17 cellular contexts compared by ENCODE assay signal in the genomic region with DNA sequence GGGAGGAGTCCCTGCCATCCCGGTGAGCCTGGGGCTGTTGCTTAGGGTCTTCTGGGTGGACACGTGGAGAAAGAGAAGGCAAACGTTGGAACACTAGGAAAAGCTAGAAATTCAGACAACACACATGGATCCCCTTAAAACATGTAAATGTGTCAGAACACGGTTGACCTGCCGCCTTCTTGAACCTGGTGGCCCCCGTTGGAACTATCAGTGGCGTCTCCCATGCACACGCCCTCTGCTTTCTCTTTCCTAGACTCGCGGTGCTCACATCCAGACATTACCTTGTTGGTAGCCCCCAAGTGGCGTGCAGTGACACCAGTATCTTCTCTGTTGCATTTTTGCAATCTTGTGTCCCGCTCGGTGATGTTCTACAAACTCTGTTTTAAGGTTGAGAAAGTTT. TPM values are rescaled to one million over a fixed set of nuclear protein-coding genes. Genes with fewer than 3 reads are reported as not detected.
A peak's percentile ranks its signal among the peaks of the same experiment; 100 is the strongest.
DNase-seq lines count a peak whose midpoint lies in the region; ATAC-seq, FAIRE-seq and TF ChIP-seq lines count a peak whose summit lies in the region.
"Had no signal": no experiment of that assay in that cellular context is flagged by ENCODE, and none has a peak within 500 bp of the region (broad histone marks: within the 10 kb centered on the region; RNA-seq: fewer than 3 reads in every experiment).

No MANE protein-coding gene starts in this region.

- peak; percentile 82 for FAIRE-seq in K562 (lab: Jason Lieb, UNC)
- FAIRE-seq: A549, GM12878, GM18507, H54 had no signal

- H3K9me3 ChIP-seq in BLaER1 treated with 17β-estradiol and CSF1 and Interleukin-3, amounts not matched to agents 10 nM and 100 nM (replicated peaks in 1 of 11), result no peaks in the 10 kb centered on the region
- H3K9me3 ChIP-seq in HEK293 (ENCODE audit: control insufficient read depth, insufficient read depth, low read depth, low read length), result no peaks in the 10 kb centered on the region
- no peaks in the 10 kb centered on the region for H3K9me3 ChIP-seq in K562 (replicated peaks; ENCODE audit: control insufficient read depth, insufficient read depth, low read depth, low read length)
- H3K9me3 ChIP-seq in prostate gland, result no peaks in the 10 kb centered on the region
- H3K9me3 ChIP-seq: A549, BE2C had no signal

- peak; percentile 63 to 78 (median 68) for DNase-seq in K562 (ENCODE audit: extremely low read depth in 1 of 4, low spot score in 3 of 4)
- DNase-seq in prostate gland (ENCODE audit: low spot score), result no peak
- DNase-seq: BE2C, DMS 273 treated with DMSO at 0.1 percent for 48 hours, GM23248 had no signal

- H3K27me3 ChIP-seq in BLaER1 treated with 17β-estradiol and CSF1 and Interleukin-3, amounts not matched to agents 10 nM and 100 nM, result peaks cover 0 to 8% (median 2%) of the 10 kb centered on the region in 11 experiments; a peak in 5 of 22 replicates
- H3K27me3 ChIP-seq in K562 (ENCODE audit: control insufficient read depth in 2 of 2, insufficient read depth in 2 of 2, low read length in 2 of 2), result peaks cover 46 to 58% of the 10 kb centered on the region in 2 experiments
- H3K27me3 ChIP-seq in prostate gland (replicated peaks; ENCODE audit: insufficient read depth), result no peaks in the 10 kb centered on the region
- H3K27me3 ChIP-seq: BE2C had no signal

- no peak overlapping the region for H2AFZ ChIP-seq in K562 (ENCODE audit: low read depth, low read length)
- H2AFZ ChIP-seq: GM23248 had no signal

- WGBS in K562 (ENCODE audit: insufficient coverage, low coverage, missing lambda C conversion rate), result 2% methylated on average over 13 of the region's 13 CpGs
- WGBS in prostate gland, result 87% methylated on average over 13 of the region's 13 CpGs

- intact Hi-C loops in K562 (cut with micrococcal nuclease), result loop anchor here (5.0 kb wide), 1 partner anchor 36 kb away; no protein-coding TSS in a partner anchor
- intact Hi-C loops in prostate gland (cut with DNase I), result no loop called here

- 0 out of 2 replicates have a peak, but pooled peaks have one; percentile 5 for TF ChIP-seq CTCF in 22Rv1 (IDR thresholded peaks at IDR 0.05)
- TF ChIP-seq CTCF in HEK293 (tag by site-specific recombination; IDR thresholded peaks at IDR 0.05), result no peak
- peak in 2 of 3 experiments; percentile 3 to 64; a peak in 2 of 6 replicates for TF ChIP-seq CTCF in K562 (IDR thresholded peaks at IDR 0.05 in 2 of 3, conservative IDR thresholded peaks at IDR 0.05 in 1 of 3; ENCODE audit: insufficient read depth in 2 of 3, low read depth in 1 of 3, low read length in 3 of 3)
- TF ChIP-seq CTCF in prostate gland (IDR thresholded peaks at IDR 0.05), result no peak

- H4K20me1 ChIP-seq in BLaER1 treated with 17β-estradiol and CSF1 and Interleukin-3, amounts not matched to agents 10 nM and 100 nM, result no peaks in the 10 kb centered on the region
- H4K20me1 ChIP-seq in K562 (replicated peaks; ENCODE audit: control insufficient read depth, insufficient read depth, low read length), result peaks cover 13% of the 10 kb centered on the region; the same call in 1 of the 2 replicates

- peaks cover 0 to 12% (median 0%) of the 10 kb centered on the region in 11 experiments; a peak in 6 of 22 replicates for H3K36me3 ChIP-seq in BLaER1 treated with 17β-estradiol and CSF1 and Interleukin-3, amounts not matched to agents 10 nM and 100 nM
- H3K36me3 ChIP-seq in HEK293 (ENCODE audit: control insufficient read depth in 2 of 2, insufficient read depth in 1 of 2, low read length in 2 of 2), result no peaks in the 10 kb centered on the region
- peaks cover 5% of the 10 kb centered on the region; the same call in 1 of the 3 replicates for H3K36me3 ChIP-seq in K562 (ENCODE audit: control insufficient read depth, insufficient read depth, low read length)
- H3K36me3 ChIP-seq in prostate gland, result no peaks in the 10 kb centered on the region
- H3K36me3 ChIP-seq: BE2C had no signal

- POLR2A ChIA-PET in HEK293 (lab: Yijun Ruan, JAX), result no interaction called here
- POLR2A ChIA-PET in K562 (lab: Yijun Ruan, JAX), result no interaction called here

- TF ChIP-seq EP300 in K562 (IDR thresholded peaks at IDR 0.05; ENCODE audit: low read length), result no peak

- ATAC-seq in K562, result peak; percentile 76
- ATAC-seq in GM21723 (IDR thresholded peaks at IDR 0.05; ENCODE audit: unreplicated experiment), result no peak
- ATAC-seq in HG03520 (IDR thresholded peaks at IDR 0.05; ENCODE audit: unreplicated experiment), result no peak
- ATAC-seq: GM12878 had no signal

- no peaks in the 10 kb centered on the region for H3K9me1 ChIP-seq in K562 (ENCODE audit: control insufficient read depth, insufficient read depth, low read length)

- H3K27ac ChIP-seq in 22Rv1, result no peak overlapping the region
- H3K27ac ChIP-seq in BLaER1 treated with 17β-estradiol and CSF1 and Interleukin-3, amounts not matched to agents 10 nM and 100 nM, result no peak overlapping the region
- no peak overlapping the region for H3K27ac ChIP-seq in HEK293 (ENCODE audit: extremely low read depth, low read depth, low read length)
- H3K27ac ChIP-seq in K562 (ENCODE audit: extremely low read depth, low read depth, low read length), result no peak overlapping the region
- H3K27ac ChIP-seq in prostate gland, result no peak overlapping the region
- H3K27ac ChIP-seq: A549, GM23248, HL-60, KMS-11 had no signal

- H3K4me1 ChIP-seq in BLaER1 treated with 17β-estradiol and CSF1 and Interleukin-3, amounts not matched to agents 10 nM and 100 nM, result peaks cover 41 to 78% (median 69%) of the 10 kb centered on the region in 10 experiments
- H3K4me1 ChIP-seq in HEK293 (ENCODE audit: control insufficient read depth, insufficient read depth, low read length), result no peaks in the 10 kb centered on the region
- H3K4me1 ChIP-seq in K562 (replicated peaks in 1 of 2; ENCODE audit: control insufficient read depth in 2 of 2, insufficient read depth in 2 of 2, low read length in 2 of 2), result peaks cover 9 to 35% of the 10 kb centered on the region in 2 experiments; a peak in 3 of 5 replicates
- peaks cover 6% of the 10 kb centered on the region for H3K4me1 ChIP-seq in prostate gland (replicated peaks)
- H3K4me1 ChIP-seq: A549 had no signal

- TF ChIP-seq POLR2A in K562 (conservative IDR thresholded peaks at IDR 0.05) (no peak; the same call in 1 of the 2 replicates), prostate gland (IDR thresholded peaks at IDR 0.05) (no peak)

- TF ChIP-seq RAD21 in K562 (CRISPR knock-in tag; conservative IDR thresholded peaks at IDR 0.05 in 1 of 2, IDR thresholded peaks at IDR 0.05 in 1 of 2), result no peak

- no TSS peak for BruUV-seq in K562 (replicated peaks; lab: Mats Ljungman, UMichigan)

- CTCF ChIA-PET in HEK293 (lab: Yijun Ruan, JAX) (no interaction called here), K562 (lab: Yijun Ruan, JAX; ENCODE audit: low intra/inter-chr PET ratio) (interaction anchor here (0.6 kb wide), 1 partner anchor 37 kb away, joined by 3 read pairs; no protein-coding TSS in a partner anchor)

- H3K4me3 ChIP-seq in BLaER1 treated with 17β-estradiol and CSF1 and Interleukin-3, amounts not matched to agents 10 nM and 100 nM, result no peak overlapping the region
- H3K4me3 ChIP-seq in HEK293 (ENCODE audit: low read depth, low read length), result no peak overlapping the region
- no peak overlapping the region for H3K4me3 ChIP-seq in K562
- no peak overlapping the region for H3K4me3 ChIP-seq in prostate gland
- H3K4me3 ChIP-seq: A549, GM12878, GM23248 had no signal

- H3K4me2 ChIP-seq in BLaER1 treated with 17β-estradiol and CSF1 and Interleukin-3, amounts not matched to agents 10 nM and 100 nM, result peak overlapping the region in 8 of 11 experiments; percentile 14 to 96 (median 75); a peak in 10 of 22 replicates
- no peak overlapping the region for H3K4me2 ChIP-seq in K562 (ENCODE audit: insufficient read depth, low read length)
- H3K4me2 ChIP-seq: A549, KMS-11 had no signal

- in situ Hi-C loops in K562 (cut with MboI), result no loop called here

- no peaks in the 10 kb centered on the region for H3K79me2 ChIP-seq in K562 (ENCODE audit: control insufficient read depth, insufficient read depth, low read length)

- no peak overlapping the region for H3K9ac ChIP-seq in BLaER1 treated with 17β-estradiol and CSF1 and Interleukin-3, amounts not matched to agents 10 nM and 100 nM
- no peak overlapping the region for H3K9ac ChIP-seq in K562 (ENCODE audit: insufficient read depth in 1 of 2, low read depth in 2 of 2, low read length in 2 of 2)
- H3K9ac ChIP-seq: GM23248, KMS-11 had no signal

TF ChIP-seq in K562, 482 proteins besides CTCF, POLR2A, EP300 and RAD21 (continues in another document):
- TF ChIP-seq NBN (IDR thresholded peaks at IDR 0.05; ENCODE audit: low read depth) (0 out of 2 replicates have a peak, but pooled peaks have one; percentile 29), PHF21A (IDR thresholded peaks at IDR 0.05; ENCODE audit: borderline replicate concordance, low read depth) (no peak), NONO (IDR thresholded peaks at IDR 0.05; ENCODE audit: low read depth in 2 of 2, low read length in 1 of 2) (no peak), CREB1 (IDR thresholded peaks at IDR 0.05) (no peak), CREB1 (CRISPR knock-in tag; IDR thresholded peaks at IDR 0.05) (peak; percentile 16; the same call in 1 of the 2 replicates), GABPB1 (CRISPR knock-in tag; IDR thresholded peaks at IDR 0.05) (0 out of 2 replicates have a peak, but pooled peaks have one; percentile 44)

RNA-seq across cellular contexts. Expression of a gene that starts 18.6 kb away (rescaled TPM):
- not detected in 2 replicates for total RNA-seq in K562 (2011; cell fraction: chromatin; rRNA removed; ENCODE audit: low replicate concordance)
- total RNA-seq in K562 (2011; cell fraction: nucleolus; rRNA removed), result not detected in 2 replicates
- total RNA-seq in K562 (2011; cell fraction: nucleoplasm; rRNA removed), result not detected in 2 replicates
- total RNA-seq in K562 (2014; rRNA removed) (not detected in 2 replicates), K562 (2014; rRNA removed; fragmentation: Illumina TruSeq; extraction: Trizol) (not detected in 2 replicates), K562 (2015; rRNA removed; fragmentation: Illumina TruSeq; extraction: Trizol) (not detected in 2 replicates), K562 (2021) (not detected in 2 replicates), prostate gland (not detected)
- polyA plus RNA-seq in K562 (2011; rRNA removed) (not detected in 2 replicates), K562 (2014; fragmentation: Illumina TruSeq; extraction: Trizol) (not detected in 2 replicates), K562 (2014; fragmentation: Nextera tagmentation; extraction: Ambion mirVana) (not detected), K562 (2014; rRNA removed) (not detected in 2 replicates)
- polyA plus RNA-seq in K562 (2011; cell fraction: cytosol; rRNA removed), result not detected in 2 replicates
- not detected in 2 replicates for polyA plus RNA-seq in K562 (2011; cell fraction: nucleus; rRNA removed)
- polyA plus RNA-seq in K562 (2012), result not detected in 2 replicates
- not detected in 2 replicates for polyA minus RNA-seq in K562 (2011; rRNA and poly(A)+ RNA removed)
- polyA minus RNA-seq in K562 (2011; cell fraction: cytosol; rRNA and poly(A)+ RNA removed), result not detected in 2 replicates
- polyA minus RNA-seq in K562 (2011; cell fraction: nucleus; rRNA and poly(A)+ RNA removed), result not detected in 2 replicates
- total RNA-seq: Daoy, GM12878, GM23248 had no signal
- polyA plus RNA-seq: A549, GM23248 had no signal

Comparison
In these comparisons a context has a peak if more than half of its experiments do, and no peak if none do; other contexts are left out.
1. CTCF ChIP-seq: peak in 22Rv1 (single experiment) and K562 (2 of 3); none in HEK293 (single experiment) and prostate gland (0 of 4).